ENCODE assay signal across 1 cellular context in genomic region chr1:109625601-109626560, GRCh38.
TF ChIP-seq lines count a peak whose summit lies in the region.

No MANE protein-coding gene starts in this region.

TF ChIP-seq in K562, 482 proteins besides CTCF, POLR2A, EP300 and RAD21:
- TF ChIP-seq EP400 (IDR thresholded peaks at IDR 0.05) (no peak), ZNF316 (IDR thresholded peaks at IDR 0.05) (no peak), ZNF830 (CRISPR knock-in tag; IDR thresholded peaks at IDR 0.05) (no peak), BRF2 (IDR thresholded peaks at IDR 0.05; ENCODE audit: borderline replicate concordance, insufficient read depth, insufficient read length) (no peak), SIX5 (IDR thresholded peaks at IDR 0.05; ENCODE audit: borderline replicate concordance in 1 of 2, insufficient read depth in 1 of 2, low read depth in 1 of 2, low read length in 2 of 2) (no peak), CCNT2 (IDR thresholded peaks at IDR 0.05; ENCODE audit: borderline replicate concordance, extremely low read depth, insufficient read length, low read depth, low read length) (no peak), ARHGAP35 (IDR thresholded peaks at IDR 0.05; ENCODE audit: partially characterized antibody) (no peak), RBFOX2 (IDR thresholded peaks at IDR 0.05; ENCODE audit: low read depth, low read length) (peak; percentile 36), ZNF263 (CRISPR knock-in tag; IDR thresholded peaks at IDR 0.05; ENCODE audit: borderline replicate concordance) (no peak), ARID3B (CRISPR knock-in tag; IDR thresholded peaks at IDR 0.05; ENCODE audit: borderline replicate concordance) (no peak), DACH1 (IDR thresholded peaks at IDR 0.05; ENCODE audit: partially characterized antibody) (no peak), NFRKB (IDR thresholded peaks at IDR 0.05; ENCODE audit: low read depth) (no peak), ZBTB33 (CRISPR knock-in tag; IDR thresholded peaks at IDR 0.05) (peak; percentile 59; the same call in 1 of the 2 replicates), NCOA2 (IDR thresholded peaks at IDR 0.05; ENCODE audit: partially characterized antibody in 2 of 2) (no peak), TCF7L2 (IDR thresholded peaks at IDR 0.05; ENCODE audit: low read depth, low read length) (no peak), STAT5B (CRISPR knock-in tag; IDR thresholded peaks at IDR 0.05) (no peak), ZNF707 (CRISPR knock-in tag; conservative IDR thresholded peaks at IDR 0.05) (no peak), HEY1 (CRISPR knock-in tag; IDR thresholded peaks at IDR 0.05; ENCODE audit: borderline replicate concordance) (no peak)
- TF ChIP-seq, protein P1, sequence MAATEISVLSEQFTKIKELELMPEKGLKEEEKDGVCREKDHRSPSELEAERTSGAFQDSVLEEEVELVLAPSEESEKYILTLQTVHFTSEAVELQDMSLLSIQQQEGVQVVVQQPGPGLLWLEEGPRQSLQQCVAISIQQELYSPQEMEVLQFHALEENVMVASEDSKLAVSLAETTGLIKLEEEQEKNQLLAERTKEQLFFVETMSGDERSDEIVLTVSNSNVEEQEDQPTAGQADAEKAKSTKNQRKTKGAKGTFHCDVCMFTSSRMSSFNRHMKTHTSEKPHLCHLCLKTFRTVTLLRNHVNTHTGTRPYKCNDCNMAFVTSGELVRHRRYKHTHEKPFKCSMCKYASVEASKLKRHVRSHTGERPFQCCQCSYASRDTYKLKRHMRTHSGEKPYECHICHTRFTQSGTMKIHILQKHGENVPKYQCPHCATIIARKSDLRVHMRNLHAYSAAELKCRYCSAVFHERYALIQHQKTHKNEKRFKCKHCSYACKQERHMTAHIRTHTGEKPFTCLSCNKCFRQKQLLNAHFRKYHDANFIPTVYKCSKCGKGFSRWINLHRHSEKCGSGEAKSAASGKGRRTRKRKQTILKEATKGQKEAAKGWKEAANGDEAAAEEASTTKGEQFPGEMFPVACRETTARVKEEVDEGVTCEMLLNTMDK (IDR thresholded peaks at IDR 0.05; ENCODE audit: borderline replicate concordance, insufficient read depth, low read depth, low read length, poor library complexity, severe bottlenecking) = peak; percentile 29
- TF ChIP-seq, protein P2, sequence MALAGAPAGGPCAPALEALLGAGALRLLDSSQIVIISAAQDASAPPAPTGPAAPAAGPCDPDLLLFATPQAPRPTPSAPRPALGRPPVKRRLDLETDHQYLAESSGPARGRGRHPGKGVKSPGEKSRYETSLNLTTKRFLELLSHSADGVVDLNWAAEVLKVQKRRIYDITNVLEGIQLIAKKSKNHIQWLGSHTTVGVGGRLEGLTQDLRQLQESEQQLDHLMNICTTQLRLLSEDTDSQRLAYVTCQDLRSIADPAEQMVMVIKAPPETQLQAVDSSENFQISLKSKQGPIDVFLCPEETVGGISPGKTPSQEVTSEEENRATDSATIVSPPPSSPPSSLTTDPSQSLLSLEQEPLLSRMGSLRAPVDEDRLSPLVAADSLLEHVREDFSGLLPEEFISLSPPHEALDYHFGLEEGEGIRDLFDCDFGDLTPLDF (CRISPR knock-in tag; IDR thresholded peaks at IDR 0.05) = no peak
- TF ChIP-seq, protein P3, sequence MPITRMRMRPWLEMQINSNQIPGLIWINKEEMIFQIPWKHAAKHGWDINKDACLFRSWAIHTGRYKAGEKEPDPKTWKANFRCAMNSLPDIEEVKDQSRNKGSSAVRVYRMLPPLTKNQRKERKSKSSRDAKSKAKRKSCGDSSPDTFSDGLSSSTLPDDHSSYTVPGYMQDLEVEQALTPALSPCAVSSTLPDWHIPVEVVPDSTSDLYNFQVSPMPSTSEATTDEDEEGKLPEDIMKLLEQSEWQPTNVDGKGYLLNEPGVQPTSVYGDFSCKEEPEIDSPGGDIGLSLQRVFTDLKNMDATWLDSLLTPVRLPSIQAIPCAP (CRISPR knock-in tag; IDR thresholded peaks at IDR 0.05; ENCODE audit: borderline replicate concordance) = no peak
